ENCODE assay signal across 8 cellular contexts in the genomic region with DNA sequence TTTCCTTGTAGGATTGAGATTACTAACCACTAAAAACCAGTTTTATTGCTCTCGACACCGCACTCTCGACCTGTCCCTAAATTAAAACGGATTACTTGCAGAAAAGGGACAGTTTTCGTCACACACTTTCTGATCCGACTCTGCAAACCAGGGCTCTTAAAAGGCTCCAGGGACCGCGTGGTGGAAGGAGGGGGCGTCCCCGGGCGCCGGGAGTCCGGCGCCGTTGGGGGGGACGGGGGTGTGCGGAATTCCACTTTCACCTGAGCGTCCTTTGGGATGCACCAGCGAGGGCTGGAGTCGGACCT. TPM values are rescaled to one million over a fixed set of nuclear protein-coding genes. Genes with fewer than 3 reads are reported as not detected.
DNase-seq lines count a peak whose midpoint lies in the region; FAIRE-seq and TF ChIP-seq lines count a peak whose summit lies in the region.

No MANE protein-coding gene starts in this region.

- no peak for TF ChIP-seq CTCF in D721Med (IDR thresholded peaks at IDR 0.05; ENCODE audit: insufficient read depth, missing control alignments)

- H3K27ac ChIP-seq in SJCRH30: peak overlapping the region; percentile 29; the same call in 1 of the 2 replicates
- H3K27ac ChIP-seq in duodenal mucosa (ENCODE audit: low read depth, low read length): no peak overlapping the region
- H3K27ac ChIP-seq in mucosa of rectum (ENCODE audit: low read depth in 2 of 2, low read length in 2 of 2): no peak overlapping the region

- H3K4me1 ChIP-seq in SJCRH30 (no peaks in the 10 kb centered on the region), duodenal mucosa (ENCODE audit: control insufficient read depth in 1 of 2, insufficient read depth in 2 of 2, low read length in 2 of 2) (peaks cover 10 to 21% of the 10 kb centered on the region in 2 donors), mucosa of rectum (ENCODE audit: control insufficient read depth in 2 of 2, insufficient read depth in 2 of 2, low read length in 2 of 2) (peaks cover 6 to 7% of the 10 kb centered on the region in 2 donors)

- peak; percentile 25 for DNase-seq in stimulated activated CD4-positive, alpha-beta T cell treated with anti-CD3 and anti-CD28 coated beads, Interleukin-15, amount 100 ng/mL, for 24 hours
- DNase-seq in stimulated activated CD4-positive, alpha-beta T cell treated with anti-CD3 and anti-CD28 coated beads, Interleukin-12 subunit alpha, Interleukin-12 subunit beta, amount 100 ng/mL, for 4 hours: no peak
- DNase-seq in SJCRH30 (no peak), NCI-H1930 (lab: John Stamatoyannopoulos, UW) (no peak), iPS-NIHi7 (ENCODE audit: extremely low spot score) (no peak), D721Med (ENCODE audit: insufficient read length, low spot score) (no peak)

- no peaks in the 10 kb centered on the region for H3K36me3 ChIP-seq in SJCRH30
- no peaks in the 10 kb centered on the region for H3K36me3 ChIP-seq in duodenal mucosa (ENCODE audit: control insufficient read depth in 1 of 2, insufficient read depth in 2 of 2, low read length in 2 of 2)
- H3K36me3 ChIP-seq in mucosa of rectum (ENCODE audit: control insufficient read depth in 2 of 2, insufficient read depth in 2 of 2, low read length in 2 of 2): no peaks in the 10 kb centered on the region

- no peaks in the 10 kb centered on the region for H3K9me3 ChIP-seq in SJCRH30 (replicated peaks)
- H3K9me3 ChIP-seq in duodenal mucosa (ENCODE audit: control insufficient read depth in 1 of 2, low read length in 2 of 2): peaks cover 0 to 4% of the 10 kb centered on the region in 2 donors
- no peaks in the 10 kb centered on the region for H3K9me3 ChIP-seq in mucosa of rectum (ENCODE audit: control insufficient read depth in 2 of 2, low read length in 2 of 2)

- H3K27me3 ChIP-seq in SJCRH30 (no peaks in the 10 kb centered on the region), duodenal mucosa (ENCODE audit: control insufficient read depth in 1 of 2, insufficient read depth in 2 of 2, low read length in 2 of 2) (peaks cover 25 to 31% of the 10 kb centered on the region in 2 donors), mucosa of rectum (ENCODE audit: control insufficient read depth in 2 of 2, insufficient read depth in 2 of 2, low read length in 2 of 2) (peaks cover 16 to 25% of the 10 kb centered on the region in 2 donors)

- H3K9ac ChIP-seq in duodenal mucosa (ENCODE audit: low read depth in 1 of 2, low read length in 2 of 2): peak overlapping the region in 1 of 2 donors; percentile 39
- H3K9ac ChIP-seq in mucosa of rectum (ENCODE audit: low read depth in 1 of 2, low read length in 2 of 2): peak overlapping the region; percentile 41 to 63

- peak overlapping the region; percentile 73 for H3K4me3 ChIP-seq in SJCRH30
- H3K4me3 ChIP-seq in duodenal mucosa (ENCODE audit: low read depth in 1 of 2, low read length in 2 of 2): peak overlapping the region; percentile 69 to 78
- peak overlapping the region; percentile 72 to 78 for H3K4me3 ChIP-seq in mucosa of rectum (ENCODE audit: low read length in 2 of 2)

- no peak for FAIRE-seq in D721Med (lab: Jason Lieb, UNC)

RNA-seq across cellular contexts. Expression of gene MAK, which starts 0.7 kb away (rescaled TPM):
- 0.18 and 0.51 TPM in 2 replicates for total RNA-seq in SJCRH30 (2014; rRNA removed; shearing (Covaris generic))

RNA-seq across cellular contexts. Expression of gene GCM2, which starts 44.2 kb away (rescaled TPM):
- total RNA-seq in SJCRH30 (2014; rRNA removed; shearing (Covaris generic)): 0.05 TPM in 1 of 2 replicates, not detected in the other

RNA-seq across cellular contexts. Expression of gene SYCP2L, which starts 49.2 kb away (rescaled TPM):
- 3.0 and 3.5 TPM in 2 replicates for total RNA-seq in SJCRH30 (2014; rRNA removed; shearing (Covaris generic))
